ENCODE assay signal across 8 cellular contexts in genomic region chr5:55146543-55147151, GRCh38. TPM values are rescaled to one million over a fixed set of nuclear protein-coding genes. Genes with fewer than 3 reads are reported as not detected.
DNase-seq lines count a peak whose midpoint lies in the region; ATAC-seq, FAIRE-seq and TF ChIP-seq lines count a peak whose summit lies in the region.

No MANE protein-coding gene starts in this region.

- intact Hi-C loops in activated T-helper 2 cell treated with anti-CD3 and anti-CD28 coated beads, Interferon-gamma antibody, Interleukin-2, Interleukin-4, amounts not matched to agents 10 μg/mL and 5 μg/mL and 100 μg/mL, durations not matched to agents 14 hours and 24 hours and 36 hours (cut with micrococcal nuclease) = loop anchor here (1.0 kb wide), 4 partner anchors 44 to 240 kb away; partner anchors contain the start of gene GZMA

- H3K4me1 Mint-ChIP-seq in activated T-helper 2 cell treated with anti-CD3 and anti-CD28 coated beads, Interferon-gamma antibody, Interleukin-2, Interleukin-4, amounts not matched to agents 10 μg/mL and 5 μg/mL and 100 μg/mL, durations not matched to agents 14 hours and 24 hours and 36 hours (ENCODE audit: low read depth) = peaks cover 46% of the 10 kb centered on the region

- H3K4me3 Mint-ChIP-seq in activated T-helper 2 cell treated with anti-CD3 and anti-CD28 coated beads, Interferon-gamma antibody, Interleukin-2, Interleukin-4, amounts not matched to agents 10 μg/mL and 5 μg/mL and 100 μg/mL, durations not matched to agents 14 hours and 24 hours and 36 hours (ENCODE audit: low read depth) = peak overlapping the region; percentile 23

- H3K36me3 Mint-ChIP-seq in activated T-helper 2 cell treated with anti-CD3 and anti-CD28 coated beads, Interferon-gamma antibody, Interleukin-2, Interleukin-4, amounts not matched to agents 10 μg/mL and 5 μg/mL and 100 μg/mL, durations not matched to agents 14 hours and 24 hours and 36 hours (ENCODE audit: low read depth) = peaks cover 12% of the 10 kb centered on the region

- H3K79me2 ChIP-seq in DND-41 (ENCODE audit: insufficient read depth, low read length) (no peaks in the 10 kb centered on the region), osteoblast (ENCODE audit: insufficient read depth, low read length) (no peaks in the 10 kb centered on the region)

- H3K27me3 ChIP-seq in DND-41 (ENCODE audit: insufficient read depth, low read length, poor library complexity) (peaks cover 10% of the 10 kb centered on the region), HAP-1 (ENCODE audit: low read depth) (peaks cover 12% of the 10 kb centered on the region; the same call in 1 of the 2 replicates), osteoblast (ENCODE audit: insufficient read depth, low read length) (peaks cover 6% of the 10 kb centered on the region), thoracic aorta (replicated peaks; ENCODE audit: insufficient read depth) (no peaks in the 10 kb centered on the region)

- H3K27ac ChIP-seq in DND-41 (ENCODE audit: low read length) = no peak overlapping the region
- H3K27ac ChIP-seq in osteoblast (ENCODE audit: low read depth, low read length) = no peak overlapping the region
- H3K27ac ChIP-seq in thoracic aorta = no peak overlapping the region

- peak; percentile 98 for TF ChIP-seq CTCF in DND-41 (IDR thresholded peaks at IDR 0.05; ENCODE audit: borderline replicate concordance, extremely low read depth, low read length, poor library complexity, severe bottlenecking)
- peak; percentile 94 for TF ChIP-seq CTCF in NB4 (IDR thresholded peaks at IDR 0.05; ENCODE audit: low read depth, low read length)
- TF ChIP-seq CTCF in osteoblast (IDR thresholded peaks at IDR 0.05; ENCODE audit: extremely low read depth, low read depth, low read length) = peak; percentile 93
- TF ChIP-seq CTCF in thoracic aorta (IDR thresholded peaks at IDR 0.05) = peak; percentile 88

- no peak for FAIRE-seq in frontal cortex (lab: Jason Lieb, UNC)

- peaks cover 6% of the 10 kb centered on the region for H3K4me1 ChIP-seq in DND-41 (ENCODE audit: insufficient read depth, low read length)
- peaks cover 4% of the 10 kb centered on the region; the same call in 1 of the 2 replicates for H3K4me1 ChIP-seq in HAP-1
- no peaks in the 10 kb centered on the region for H3K4me1 ChIP-seq in osteoblast (ENCODE audit: insufficient read depth, low read length)
- H3K4me1 ChIP-seq in thoracic aorta (ENCODE audit: control insufficient read depth in 1 of 2, low read depth in 2 of 2) = peaks cover 0 to 4% of the 10 kb centered on the region in 2 donors

- H3K27ac Mint-ChIP-seq in activated T-helper 2 cell treated with anti-CD3 and anti-CD28 coated beads, Interferon-gamma antibody, Interleukin-2, Interleukin-4, amounts not matched to agents 10 μg/mL and 5 μg/mL and 100 μg/mL, durations not matched to agents 14 hours and 24 hours and 36 hours = no peak overlapping the region

- H3K4me3 ChIP-seq in DND-41 (ENCODE audit: low read depth in 1 of 2, low read length in 2 of 2) (no peak overlapping the region), HAP-1 (no peak overlapping the region), NB4 (ENCODE audit: low read depth, low read length) (no peak overlapping the region), osteoblast (ENCODE audit: insufficient read depth, low read length) (no peak overlapping the region), thoracic aorta (no peak overlapping the region)

- H4K20me1 ChIP-seq in DND-41 (ENCODE audit: insufficient read depth, low read length) (no peaks in the 10 kb centered on the region), osteoblast (ENCODE audit: insufficient read depth, low read length) (no peaks in the 10 kb centered on the region)

- DNase-seq in DND-41 = peak; percentile 86
- DNase-seq in HAP-1 (ENCODE audit: low spot score in 2 of 2) = peak; percentile 86 to 88
- DNase-seq in NB4 (ENCODE audit: low read depth) = peak; percentile 80
- peak; percentile 20 for DNase-seq in SIG-M5 (lab: John Stamatoyannopoulos, UW)
- peak; percentile 80 for DNase-seq in activated T-helper 2 cell treated with anti-CD3 and anti-CD28 coated beads, Interferon-gamma antibody, Interleukin-2, Interleukin-4, amounts not matched to agents 10 μg/mL and 5 μg/mL and 100 μg/mL, durations not matched to agents 14 hours and 24 hours and 36 hours (ENCODE audit: low spot score)
- DNase-seq in frontal cortex (ENCODE audit: low spot score in 2 of 2) = peak; percentile 24 to 59
- peak; percentile 79 for DNase-seq in osteoblast (ENCODE audit: insufficient read length, low spot score, missing footprints)
- no peak for DNase-seq in thoracic aorta (ENCODE audit: low spot score)

- TF ChIP-seq POLR2A in NB4 (IDR thresholded peaks at IDR 0.05; ENCODE audit: extremely low read depth, insufficient read length) = no peak

- no peak overlapping the region for H2AFZ ChIP-seq in DND-41 (ENCODE audit: low read depth, low read length)
- peak overlapping the region; percentile 67 for H2AFZ ChIP-seq in osteoblast (ENCODE audit: low read length)

- peaks cover 23% of the 10 kb centered on the region for H3K27me3 Mint-ChIP-seq in activated T-helper 2 cell treated with anti-CD3 and anti-CD28 coated beads, Interferon-gamma antibody, Interleukin-2, Interleukin-4, amounts not matched to agents 10 μg/mL and 5 μg/mL and 100 μg/mL, durations not matched to agents 14 hours and 24 hours and 36 hours (ENCODE audit: low read depth)

- H3K9ac ChIP-seq in DND-41 (ENCODE audit: low read depth, low read length) = no peak overlapping the region

- H3K9me3 Mint-ChIP-seq in activated T-helper 2 cell treated with anti-CD3 and anti-CD28 coated beads, Interferon-gamma antibody, Interleukin-2, Interleukin-4, amounts not matched to agents 10 μg/mL and 5 μg/mL and 100 μg/mL, durations not matched to agents 14 hours and 24 hours and 36 hours = no peaks in the 10 kb centered on the region

- H3K36me3 ChIP-seq in DND-41 (ENCODE audit: insufficient read depth, low read length) = no peaks in the 10 kb centered on the region
- H3K36me3 ChIP-seq in HAP-1 (replicated peaks) = no peaks in the 10 kb centered on the region
- no peaks in the 10 kb centered on the region for H3K36me3 ChIP-seq in osteoblast (ENCODE audit: insufficient read depth, low read length)
- H3K36me3 ChIP-seq in thoracic aorta = no peaks in the 10 kb centered on the region

- in situ Hi-C loops in HAP-1 (cut with MboI; ENCODE audit: low sequenced_read_pairs) = no loop called here

- ATAC-seq in DND-41 (ENCODE audit: insufficient read depth, low read depth) (peak; percentile 100), thoracic aorta (ENCODE audit: insufficient number of reproducible peaks, low FRiP score, low read depth) (no peak)

- H3K4me2 ChIP-seq in DND-41 (ENCODE audit: insufficient read depth, low read length) (peak overlapping the region; percentile 41; the same call in 1 of the 2 replicates), osteoblast (ENCODE audit: insufficient read depth, low read length) (peak overlapping the region; percentile 54)

- H3K9me3 ChIP-seq in DND-41 (ENCODE audit: insufficient read depth, low read length, severe bottlenecking) = no peaks in the 10 kb centered on the region
- H3K9me3 ChIP-seq in HAP-1 = no peaks in the 10 kb centered on the region
- H3K9me3 ChIP-seq in osteoblast (ENCODE audit: low read depth, low read length) = no peaks in the 10 kb centered on the region
- H3K9me3 ChIP-seq in thoracic aorta = no peaks in the 10 kb centered on the region

RNA-seq across cellular contexts. Expression of gene GPX8, which starts 13.3 kb away (rescaled TPM):
- total RNA-seq in activated T-helper 2 cell treated with anti-CD3 and anti-CD28 coated beads, Interferon-gamma antibody, Interleukin-2, Interleukin-4, amounts not matched to agents 10 μg/mL and 5 μg/mL and 100 μg/mL, durations not matched to agents 14 hours and 24 hours and 36 hours = not detected in 2 replicates
- total RNA-seq in frontal cortex (1.2 TPM), osteoblast (143 and 158 TPM in 2 replicates), thoracic aorta (10 to 100 TPM; 39.2 to 52.8 TPM)

RNA-seq across cellular contexts. Expression of gene CDC20B, which starts 26.3 kb away (rescaled TPM):
- total RNA-seq in activated T-helper 2 cell treated with anti-CD3 and anti-CD28 coated beads, Interferon-gamma antibody, Interleukin-2, Interleukin-4, amounts not matched to agents 10 μg/mL and 5 μg/mL and 100 μg/mL, durations not matched to agents 14 hours and 24 hours and 36 hours = 0.18 TPM in 1 of 2 replicates, not detected in the other
- total RNA-seq in frontal cortex (not detected), osteoblast (not detected in 2 replicates), thoracic aorta (not detected)

RNA-seq across cellular contexts. Expression of gene GZMA, which starts 44.2 kb away (rescaled TPM):
- 95.1 and 96.9 TPM in 2 replicates for total RNA-seq in activated T-helper 2 cell treated with anti-CD3 and anti-CD28 coated beads, Interferon-gamma antibody, Interleukin-2, Interleukin-4, amounts not matched to agents 10 μg/mL and 5 μg/mL and 100 μg/mL, durations not matched to agents 14 hours and 24 hours and 36 hours
- total RNA-seq in frontal cortex (0.41 TPM), osteoblast (not detected in 2 replicates), thoracic aorta (1 to 10 TPM; 1.1 to 1.6 TPM)

Comparison
In these comparisons a context has a peak if more than half of its experiments do, and no peak if none do; other contexts are left out.
1. RNA of gene GPX8, which starts 13.3 kb away (total RNA-seq): 143 to 158 TPM in osteoblast and 39.2 to 52.8 TPM in thoracic aorta; 1.2 TPM in frontal cortex (single experiment) and not detected in activated T-helper 2 cell treated with anti-CD3 and anti-CD28 coated beads, Interferon-gamma antibody, Interleukin-2, Interleukin-4, amounts not matched to agents 10 μg/mL and 5 μg/mL and 100 μg/mL, durations not matched to agents 14 hours and 24 hours and 36 hours; every median in the first group is over 10 times any median in the second.
2. RNA of gene GZMA, which starts 44.2 kb away (total RNA-seq): 95.1 to 96.9 TPM in activated T-helper 2 cell treated with anti-CD3 and anti-CD28 coated beads, Interferon-gamma antibody, Interleukin-2, Interleukin-4, amounts not matched to agents 10 μg/mL and 5 μg/mL and 100 μg/mL, durations not matched to agents 14 hours and 24 hours and 36 hours; 1.1 to 1.6 TPM in thoracic aorta, 0.41 TPM in frontal cortex (single experiment) and not detected in osteoblast; every median in the first group is over 10 times any median in the second.
3. Peak in every context shown above with its lines, with median percentiles within 50 percentile points of each other: CTCF ChIP-seq.